Comparison of ENCODE assay signal across 20 cellular contexts in genomic region chr15:80405970-80406369, GRCh38. TPM values are rescaled to one million over a fixed set of nuclear protein-coding genes. Genes with fewer than 3 reads are reported as not detected.
DNase-seq lines count a peak whose midpoint lies in the region; TF ChIP-seq lines count a peak whose summit lies in the region.
"Had no signal": no experiment of that assay in that cellular context is flagged by ENCODE, and none has a peak within 500 bp of the region (broad histone marks: within the 10 kb centered on the region; RNA-seq: fewer than 3 reads in every experiment).

No MANE protein-coding gene starts in this region.

- peak overlapping the region; percentile 17 for H3K4me3 Mint-ChIP-seq in nephron progenitor cell
- H3K4me3 Mint-ChIP-seq: CD4-positive, alpha-beta T cell had no signal

- H3K27ac ChIP-seq in dorsolateral prefrontal cortex (peak overlapping the region in 57 of 59 donors; percentile 37 to 98 (median 94)), substantia nigra (ENCODE audit: low read depth, low read length, poor library complexity, severe bottlenecking) (peak overlapping the region; percentile 2)

- peaks cover 46% of the 10 kb centered on the region for H3K4me1 Mint-ChIP-seq in nephron progenitor cell

- intact Hi-C loops in dorsolateral prefrontal cortex (cut with DNase I): loop anchor here (5.0 to 10.0 kb wide), 2 partner anchors 46 to 351 kb away; partner anchors contain the start of gene ZFAND6 (in 1 of the 2)
- intact Hi-C loops in cardiac septum (cut with DNase I): no loop called here

- peaks cover 19% of the 10 kb centered on the region for H3K36me3 Mint-ChIP-seq in nephron progenitor cell (ENCODE audit: low read depth)
- H3K36me3 Mint-ChIP-seq: IgD-negative memory B cell had no signal

- H3K27me3 ChIP-seq in dorsolateral prefrontal cortex: no peaks in the 10 kb centered on the region

- no peak overlapping the region for H3K27ac Mint-ChIP-seq in nephron progenitor cell
- H3K27ac Mint-ChIP-seq: CD4-positive, alpha-beta T cell; H9; IgD-negative memory B cell had no signal

- no peaks in the 10 kb centered on the region for H3K9me3 Mint-ChIP-seq in nephron progenitor cell
- H3K9me3 Mint-ChIP-seq: CD4-positive, alpha-beta T cell; H9; IgD-negative memory B cell had no signal

- DNase-seq in Ammon's horn (ENCODE audit: low spot score) (peak; percentile 43), dorsolateral prefrontal cortex (no peak), nephron progenitor cell (no peak), substantia nigra (lab: John Stamatoyannopoulos, UW) (peak in 4 of 49 donors; percentile 16 to 32 (median 29)), cardiac septum (ENCODE audit: low spot score) (no peak), NCI-H526 (lab: John Stamatoyannopoulos, UW) (no peak)
- no peak for DNase-seq in stimulated activated naive CD4-positive, alpha-beta T cell (lab: John Stamatoyannopoulos, UW)
- DNase-seq: Caco-2; CD4-positive, alpha-beta T cell; DMS153; GF-D8; H9; Karpas-422; NCI-H1048; NCI-H1436 treated with DMSO at 0.1 percent for 48 hours; NCI-H2029; NCI-H774 had no signal

- TF ChIP-seq CTCF in dorsolateral prefrontal cortex (IDR thresholded peaks at IDR 0.05 in 54 of 56, conservative IDR thresholded peaks at IDR 0.05 in 2 of 56; ENCODE audit: low read depth in 1 of 56, partially characterized antibody in 56 of 56): no peak
- no peak for TF ChIP-seq CTCF in nephron progenitor cell (IDR thresholded peaks at IDR 0.05)

- peak overlapping the region in 55 of 59 donors; percentile 0 to 87 (median 74) for H3K4me3 ChIP-seq in dorsolateral prefrontal cortex
- H3K4me3 ChIP-seq: GM12878 had no signal

- peaks cover 16% of the 10 kb centered on the region for H3K27me3 Mint-ChIP-seq in nephron progenitor cell (ENCODE audit: low read depth, poor library complexity)

RNA-seq across cellular contexts. Expression of gene ARNT2, which starts 1.8 kb away (rescaled TPM):
- total RNA-seq in dorsolateral prefrontal cortex: 100 to 1,000 TPM; 153 to 379 (median 242) TPM
- 4.7 TPM for total RNA-seq in cardiac septum
- total RNA-seq: CD4-positive, alpha-beta T cell; GM12878; OCI-LY7 had no signal

Comparison
In these comparisons a context has a peak if more than half of its experiments do, and no peak if none do; other contexts are left out.
1. RNA of gene ARNT2, which starts 1.8 kb away (total RNA-seq): 153 to 379 TPM in dorsolateral prefrontal cortex; 4.7 TPM in cardiac septum (single experiment); every median in the first group is over 10 times any median in the second.